In genomic region chr7:111138196-111138569, GRCh38 we compare ENCODE assay signal across 2 cellular contexts.
TF ChIP-seq lines count a peak whose summit lies in the region.

No MANE protein-coding gene starts in this region.

TF ChIP-seq in HCT116, 20 proteins besides CTCF, POLR2A, EP300 and RAD21:
- TF ChIP-seq MAX (IDR thresholded peaks at IDR 0.05) (no peak), ZNF274 (IDR thresholded peaks at IDR 0.05; ENCODE audit: low read depth, low read length) (no peak), EZH2phosphoT487 (IDR thresholded peaks at IDR 0.05; ENCODE audit: borderline replicate concordance) (no peak), FOSL1 (IDR thresholded peaks at IDR 0.05; ENCODE audit: low read depth) (peak; percentile 80), SRF (IDR thresholded peaks at IDR 0.05; ENCODE audit: low read depth) (0 out of 2 replicates have a peak, but pooled peaks have one; percentile 15), POLR2AphosphoS5 (IDR thresholded peaks at IDR 0.05; ENCODE audit: low read depth, low read length) (no peak), CBX3 (IDR thresholded peaks at IDR 0.05; ENCODE audit: low read depth) (peak; percentile 83), EGR1 (IDR thresholded peaks at IDR 0.05; ENCODE audit: low read depth) (peak; percentile 30; the same call in 1 of the 2 replicates), EZH2 (IDR thresholded peaks at IDR 0.05) (no peak), JUND (IDR thresholded peaks at IDR 0.05) (peak; percentile 83), SIN3A (IDR thresholded peaks at IDR 0.05; ENCODE audit: low read depth) (peak; percentile 46; the same call in 1 of the 2 replicates), YY1 (IDR thresholded peaks at IDR 0.05; ENCODE audit: extremely low read depth, insufficient replicate concordance, low read depth, low read length) (peak; percentile 45), ZBTB33 (IDR thresholded peaks at IDR 0.05; ENCODE audit: extremely low read depth, insufficient replicate concordance, low read length) (no peak), REST (IDR thresholded peaks at IDR 0.05; ENCODE audit: low read depth) (no peak), ZFX (IDR thresholded peaks at IDR 0.05) (no peak), TCF7L2 (IDR thresholded peaks at IDR 0.05; ENCODE audit: borderline replicate concordance, extremely low read depth, insufficient read depth, insufficient read length) (peak; percentile 57), ELF1 (IDR thresholded peaks at IDR 0.05; ENCODE audit: borderline replicate concordance, low read depth) (peak; percentile 36), SP1 (IDR thresholded peaks at IDR 0.05; ENCODE audit: low read depth) (peak; percentile 77), CEBPB (IDR thresholded peaks at IDR 0.05; ENCODE audit: low read depth) (no peak; the same call in 1 of the 2 replicates), ATF3 (IDR thresholded peaks at IDR 0.05) (no peak)

TF ChIP-seq in endothelial cell of umbilical vein, 7 proteins besides CTCF, POLR2A, EP300 and RAD21 (continued from another document):
- TF ChIP-seq MAX (IDR thresholded peaks at IDR 0.05; ENCODE audit: insufficient read depth, insufficient read length) (no peak), MYC (IDR thresholded peaks at IDR 0.05; ENCODE audit: low read depth, low read length) (no peak), GATA2 (IDR thresholded peaks at IDR 0.05; ENCODE audit: insufficient read depth, insufficient read length, low read depth, low read length) (no peak), POLR2AphosphoS5 (IDR thresholded peaks at IDR 0.05; ENCODE audit: insufficient read depth, low read depth, low read length) (peak; percentile 56)
